In genomic region chr10:70779685-70780369, GRCh38 we compare ENCODE assay signal across 19 cellular contexts. TPM values are rescaled to one million over a fixed set of nuclear protein-coding genes. Genes with fewer than 3 reads are reported as not detected.
A peak's percentile ranks its signal among the peaks of the same experiment; 100 is the strongest.
DNase-seq lines count a peak whose midpoint lies in the region; ATAC-seq and TF ChIP-seq lines count a peak whose summit lies in the region.
"Had no signal": no experiment of that assay in that cellular context is flagged by ENCODE, and none has a peak within 500 bp of the region (broad histone marks: within the 10 kb centered on the region; RNA-seq: fewer than 3 reads in every experiment).

No MANE protein-coding gene starts in this region.

- H3K36me3 ChIP-seq in adipocyte (ENCODE audit: control insufficient read depth, insufficient read depth, low read length, severe bottlenecking) = no peaks in the 10 kb centered on the region
- no peaks in the 10 kb centered on the region for H3K36me3 ChIP-seq in transverse colon
- H3K36me3 ChIP-seq: brain microvascular endothelial cell, tibial artery had no signal

- ATAC-seq in left lobe of liver = peak; percentile 45
- no peak for ATAC-seq in GM21515 (IDR thresholded peaks at IDR 0.05; ENCODE audit: unreplicated experiment)
- ATAC-seq: activated CD4-positive, CD25-positive, alpha-beta regulatory T cell treated with anti-CD3 and anti-CD28 coated beads, Interleukin-2, amount 50 U/mL, for 24 hours had no signal

- H3K4me3 ChIP-seq in adipocyte (ENCODE audit: low read length) (no peak overlapping the region), transverse colon (no peak overlapping the region)
- H3K4me3 ChIP-seq: tibial artery had no signal

- H3K9me3 ChIP-seq in adipocyte (ENCODE audit: control insufficient read depth, low read length) = no peaks in the 10 kb centered on the region
- H3K9me3 ChIP-seq in transverse colon = no peaks in the 10 kb centered on the region
- H3K9me3 ChIP-seq: Caco-2, tibial artery had no signal

- H3K27ac ChIP-seq in transverse colon = no peak overlapping the region
- H3K27ac ChIP-seq: brain microvascular endothelial cell, tibial artery had no signal

- DNase-seq in NOMO-1 (lab: John Stamatoyannopoulos, UW; ENCODE audit: unreplicated experiment in 2 of 2) (peak; percentile 43 to 55), NOMO-1 treated with dmso at 0.1 percent for 144 hours (lab: John Stamatoyannopoulos, UW; ENCODE audit: unreplicated experiment) (no peak), adipocyte (ENCODE audit: low read depth) (no peak), left lobe of liver (ENCODE audit: low spot score) (no peak), transverse colon (peak; percentile 53), NCI-H1417 treated with DMSO at 0.1 percent for 48 hours (lab: John Stamatoyannopoulos, UW) (no peak), NCI-H1092 treated with DMSO at 0.1 percent for 48 hours (lab: John Stamatoyannopoulos, UW) (no peak)
- DNase-seq: activated CD8-positive, alpha-beta memory T cell treated with anti-CD3 and anti-CD28 coated beads, Interleukin-2, amount 50 U/mL, for 48 hours; activated naive CD4-positive, alpha-beta T cell treated with anti-CD3 and anti-CD28 coated beads, Interleukin-2, amount 50 U/mL, for 16 hours; brain microvascular endothelial cell; Caco-2; effector CD8-positive, alpha-beta T cell; IMR-90; NCI-H1105 treated with DMSO at 0.1 percent for 48 hours; SW 1271 had no signal

- H3K27me3 ChIP-seq in adipocyte (replicated peaks; ENCODE audit: control insufficient read depth, insufficient read depth, low read length) (peaks cover 20% of the 10 kb centered on the region), transverse colon (no peaks in the 10 kb centered on the region)
- H3K27me3 ChIP-seq: brain microvascular endothelial cell, tibial artery had no signal

- 68% methylated on average over 14 of the region's 14 CpGs; no CpG with 5 or more reads in 1 of the 2 donors for WGBS in transverse colon (ENCODE audit: low coverage in 1 of 2), 2 donors

- no peak for TF ChIP-seq POLR2A in transverse colon (IDR thresholded peaks at IDR 0.05)

- TF ChIP-seq CTCF in transverse colon (IDR thresholded peaks at IDR 0.05) = no peak

- H3K4me1 ChIP-seq in adipocyte (ENCODE audit: control insufficient read depth, insufficient read depth, low read length) (peaks cover 24% of the 10 kb centered on the region), transverse colon (peaks cover 0 to 6% (median 1%) of the 10 kb centered on the region in 4 donors)
- H3K4me1 ChIP-seq: tibial artery had no signal

- intact Hi-C loops in transverse colon (cut with DNase I; ENCODE audit: low total_unique reads) = no loop called here

- no peak for TF ChIP-seq EP300 in transverse colon (IDR thresholded peaks at IDR 0.05; ENCODE audit: low read depth)

- in situ Hi-C loops in transverse colon (cut with MboI; ENCODE audit: low pct_ligation_motif_present in 1 of 4, low pct_unique_long_range_greater_than_20kb in 1 of 4, low sequenced_read_pairs in 3 of 4) = no loop called here

- peak overlapping the region; percentile 21 for H3K9ac ChIP-seq in adipocyte (ENCODE audit: low read length)

RNA-seq across cellular contexts. Expression of gene TBATA, which starts 5.3 kb away (rescaled TPM):
- not detected for total RNA-seq in left lobe of liver
- not detected for total RNA-seq in transverse colon
- total RNA-seq: Caco-2, IMR-90, progenitor cell of endocrine pancreas had no signal

RNA-seq across cellular contexts. Expression of gene SGPL1, which starts 35.9 kb away (rescaled TPM):
- total RNA-seq in left lobe of liver (40.7 TPM), transverse colon (10 to 100 TPM; 24.9 to 65.4 (median 61.3) TPM)

Comparison
In these comparisons a context has a peak if more than half of its experiments do, and no peak if none do; other contexts are left out.
1. DNase-seq: peak in NOMO-1 (2 of 2) and transverse colon (single experiment); none in NOMO-1 treated with dmso at 0.1 percent for 144 hours (single experiment), adipocyte (single experiment), left lobe of liver (single experiment), NCI-H1417 treated with DMSO at 0.1 percent for 48 hours (single experiment) and NCI-H1092 treated with DMSO at 0.1 percent for 48 hours (single experiment).